8 cellular contexts compared by ENCODE assay signal in the genomic region with DNA sequence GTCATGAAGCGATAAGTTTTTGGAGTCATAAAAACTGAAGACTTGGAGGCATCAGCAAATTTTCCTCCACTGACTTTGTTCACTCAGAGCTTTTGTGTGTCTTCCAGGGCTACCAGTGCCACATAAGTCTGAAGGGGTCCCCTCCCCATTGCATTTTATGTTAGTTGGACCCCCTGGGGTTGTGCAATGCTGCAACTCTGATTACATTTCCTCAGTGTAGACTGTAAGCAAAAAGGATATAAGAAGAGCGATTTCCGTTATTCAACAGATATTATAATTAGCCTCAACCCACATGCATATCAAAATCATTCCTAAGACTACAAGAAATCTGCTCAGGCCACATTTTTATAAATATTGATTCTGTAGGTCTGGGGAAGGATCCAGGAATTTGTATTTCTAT.
"Had no signal": no experiment of that assay in that cellular context is flagged by ENCODE, and none has a peak within 500 bp of the region (broad histone marks: within the 10 kb centered on the region; RNA-seq: fewer than 3 reads in every experiment).

No MANE protein-coding gene starts in this region.

- H3K9me3 ChIP-seq: HAP-1 had no signal

- DNase-seq: GOT3, H7, HFFc6, IMR-90, KG1 had no signal

- ATAC-seq: HCT116, K562 had no signal

- H3K36me3 ChIP-seq: HAP-1 had no signal

- H3K4me3 ChIP-seq: HAP-1, K562 had no signal
